Comparison of ENCODE assay signal across 16 cellular contexts in the genomic region with DNA sequence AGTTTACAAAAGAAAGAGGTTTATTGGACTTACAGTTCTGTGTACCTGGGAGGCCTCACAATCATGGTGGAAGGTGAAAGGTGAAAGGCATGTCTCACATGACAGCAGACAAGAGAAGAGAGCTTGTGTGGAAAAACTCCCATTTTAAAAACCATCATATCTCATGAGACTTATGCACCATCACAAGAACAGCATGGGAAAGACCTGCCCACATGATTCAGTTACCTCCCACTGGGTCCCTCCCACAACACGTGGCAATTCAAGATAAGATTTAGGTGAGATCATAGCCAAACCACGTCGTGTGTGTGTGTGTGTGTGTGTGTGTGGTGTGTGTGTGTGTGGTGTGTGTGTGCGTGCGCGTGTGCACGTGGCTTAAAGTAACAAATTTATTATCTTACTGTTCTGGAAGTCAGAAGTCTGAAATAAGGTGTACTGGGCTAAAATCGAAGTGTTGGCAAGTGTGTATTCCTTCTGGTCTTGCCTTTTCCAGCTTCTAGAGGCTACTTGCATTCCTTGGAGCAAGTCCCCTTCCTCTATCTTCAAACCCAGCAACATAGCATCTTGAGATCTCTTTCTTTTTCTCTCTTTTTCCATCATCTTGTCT. TPM values are rescaled to one million over a fixed set of nuclear protein-coding genes. Genes with fewer than 3 reads are reported as not detected.
DNase-seq lines count a peak whose midpoint lies in the region; ATAC-seq, FAIRE-seq and TF ChIP-seq lines count a peak whose summit lies in the region.
"Had no signal": no experiment of that assay in that cellular context is flagged by ENCODE, and none has a peak within 500 bp of the region (broad histone marks: within the 10 kb centered on the region; RNA-seq: fewer than 3 reads in every experiment).

No MANE protein-coding gene starts in this region.

- intact Hi-C loops in mucosa of descending colon (cut with DNase I, micrococcal nuclease) = no loop called here
- intact Hi-C loops in posterior cingulate gyrus (cut with DNase I) = no loop called here

- H2AFZ ChIP-seq in astrocyte (ENCODE audit: low read depth, low read length) = no peak overlapping the region
- H2AFZ ChIP-seq: parathyroid adenoma had no signal

- H3K36me3 Mint-ChIP-seq in astrocyte (ENCODE audit: low read depth, unreplicated experiment) = peaks cover 12% of the 10 kb centered on the region

- H3K27me3 ChIP-seq in astrocyte (ENCODE audit: insufficient read depth, low read length) = no peaks in the 10 kb centered on the region
- H3K27me3 ChIP-seq: left lung had no signal

- H3K27ac Mint-ChIP-seq in astrocyte (ENCODE audit: unreplicated experiment) = no peak overlapping the region
- H3K27ac Mint-ChIP-seq: activated CD8-positive, alpha-beta memory T cell treated with anti-CD3 and anti-CD28 coated beads, Interleukin-2, amount 10 ng/mL, durations not matched to agents 7 days and 5 days had no signal

- peak; percentile 0 for DNase-seq in GDM1 (lab: John Stamatoyannopoulos, UW)
- no peak for DNase-seq in HTR-8/SVneo (ENCODE audit: insufficient read length, low spot score)
- DNase-seq in astrocyte (ENCODE audit: low read depth) = peak; percentile 49
- DNase-seq in mucosa of descending colon = no peak
- no peak for DNase-seq in posterior cingulate gyrus
- DNase-seq: activated CD8-positive, alpha-beta memory T cell treated with anti-CD3 and anti-CD28 coated beads, Interleukin-2, amount 10 ng/mL, durations not matched to agents 7 days and 5 days; activated gamma-delta T cell treated with Interleukin-2 at 50 U/mL for 16 hours; DMS79; left lung; NCI-H2029; NCI-H526 had no signal

- H3K4me2 ChIP-seq in astrocyte (ENCODE audit: low read length) = no peak overlapping the region

- FAIRE-seq in HTR-8/SVneo (lab: Jason Lieb, UNC) = peak; percentile 44
- no peak for FAIRE-seq in astrocyte (lab: Jason Lieb, UNC)

- no peak for TF ChIP-seq CTCF in astrocyte (IDR thresholded peaks at IDR 0.05; ENCODE audit: insufficient read depth, low read depth, low read length)
- TF ChIP-seq CTCF in mucosa of descending colon (IDR thresholded peaks at IDR 0.05) = no peak

- H3K9ac ChIP-seq in astrocyte (ENCODE audit: low read length) = no peak overlapping the region
- H3K9ac ChIP-seq: parathyroid adenoma had no signal

- H3K9me3 Mint-ChIP-seq in astrocyte (ENCODE audit: unreplicated experiment) = no peaks in the 10 kb centered on the region

- no peaks in the 10 kb centered on the region for H3K9me3 ChIP-seq in astrocyte (ENCODE audit: insufficient read depth, low read depth, low read length)
- H3K9me3 ChIP-seq in mucosa of descending colon = no peaks in the 10 kb centered on the region
- H3K9me3 ChIP-seq: left lung had no signal

- H3K4me3 ChIP-seq in astrocyte (ENCODE audit: insufficient read depth, low read depth, low read length) (no peak overlapping the region), mucosa of descending colon (no peak overlapping the region)
- H3K4me3 ChIP-seq: left lung had no signal

- no peak overlapping the region for H3K4me3 Mint-ChIP-seq in astrocyte (ENCODE audit: unreplicated experiment)
- H3K4me3 Mint-ChIP-seq: activated CD8-positive, alpha-beta memory T cell treated with anti-CD3 and anti-CD28 coated beads, Interleukin-2, amount 10 ng/mL, durations not matched to agents 7 days and 5 days had no signal

- no peak overlapping the region for H3K27ac ChIP-seq in astrocyte (ENCODE audit: low read depth, low read length)
- H3K27ac ChIP-seq: C4-2B, left lung, parathyroid adenoma had no signal

- H3K27me3 Mint-ChIP-seq in astrocyte (ENCODE audit: low read depth, unreplicated experiment) = no peaks in the 10 kb centered on the region
- H3K27me3 Mint-ChIP-seq: activated CD8-positive, alpha-beta memory T cell treated with anti-CD3 and anti-CD28 coated beads, Interleukin-2, amount 10 ng/mL, durations not matched to agents 7 days and 5 days had no signal

- ATAC-seq in mucosa of descending colon = peak; percentile 40
- no peak for ATAC-seq in GM21515 (IDR thresholded peaks at IDR 0.05; ENCODE audit: unreplicated experiment)
- no peak for ATAC-seq in HG02678 (IDR thresholded peaks at IDR 0.05; ENCODE audit: unreplicated experiment)
- ATAC-seq: activated CD8-positive, alpha-beta memory T cell treated with anti-CD3 and anti-CD28 coated beads, Interleukin-2, amount 10 ng/mL, durations not matched to agents 7 days and 5 days; left lung; SK-N-SH treated with all-trans-retinoic acid at 6 μM for 48 hours had no signal

- H3K4me1 ChIP-seq in astrocyte (ENCODE audit: insufficient read depth, low read length) (peaks cover 3% of the 10 kb centered on the region), mucosa of descending colon (ENCODE audit: low read depth) (no peaks in the 10 kb centered on the region)
- H3K4me1 ChIP-seq: parathyroid adenoma had no signal

- no peaks in the 10 kb centered on the region for H3K36me3 ChIP-seq in astrocyte (ENCODE audit: insufficient read depth, low read length)
- no peaks in the 10 kb centered on the region for H3K36me3 ChIP-seq in mucosa of descending colon (ENCODE audit: low read depth)

- peaks cover 37% of the 10 kb centered on the region for H3K79me2 ChIP-seq in astrocyte (ENCODE audit: insufficient read depth, low read length)

- H3K4me1 Mint-ChIP-seq in astrocyte (ENCODE audit: low read depth, unreplicated experiment) = peaks cover 9% of the 10 kb centered on the region
- H3K4me1 Mint-ChIP-seq: activated CD8-positive, alpha-beta memory T cell treated with anti-CD3 and anti-CD28 coated beads, Interleukin-2, amount 10 ng/mL, durations not matched to agents 7 days and 5 days had no signal

- peaks cover 31% of the 10 kb centered on the region for H4K20me1 ChIP-seq in astrocyte (ENCODE audit: insufficient read depth, low read length)

RNA-seq across cellular contexts. Expression of gene MPC2, which starts 48.1 kb away (rescaled TPM):
- total RNA-seq in astrocyte (53.2 and 62.3 TPM in 2 replicates), mucosa of descending colon (100 to 1,000 TPM in 2 of 3 donors, 10 to 100 TPM in 1; 95.5 to 163 (median 134) TPM)

RNA-seq across cellular contexts. Expression of gene DCAF6, which starts 48.5 kb away (rescaled TPM):
- total RNA-seq in astrocyte (57.1 and 57.4 TPM in 2 replicates), mucosa of descending colon (10 to 100 TPM; 57.1 to 71.7 (median 62.2) TPM)

Comparison
In these comparisons a context has a peak if more than half of its experiments do, and no peak if none do; other contexts are left out.
1. DNase-seq: peak in GDM1 (single experiment) and astrocyte (single experiment); none in HTR-8/SVneo (single experiment), mucosa of descending colon (0 of 3) and posterior cingulate gyrus (0 of 10).